ENCODE assay signal across 20 cellular contexts in the genomic region with DNA sequence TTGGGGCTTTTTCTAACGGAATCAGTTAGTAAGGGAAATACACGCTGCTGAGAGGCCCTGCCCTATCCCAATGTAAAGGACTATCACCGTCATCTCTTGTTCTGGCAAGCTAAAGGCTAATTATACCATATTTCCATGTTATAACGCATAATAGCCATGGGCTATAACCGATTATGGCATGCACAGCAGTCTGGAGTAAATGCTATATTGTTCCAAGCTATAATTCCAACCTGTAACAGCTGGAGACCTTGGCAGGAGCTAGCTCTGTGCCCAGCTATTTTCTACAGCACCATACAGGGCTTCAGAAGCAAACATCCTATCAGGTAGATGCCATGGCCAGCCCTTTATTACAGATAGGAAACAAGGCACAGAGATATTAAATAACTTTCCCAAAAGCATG. TPM values are rescaled to one million over a fixed set of nuclear protein-coding genes. Genes with fewer than 3 reads are reported as not detected.
DNase-seq lines count a peak whose midpoint lies in the region; ATAC-seq and TF ChIP-seq lines count a peak whose summit lies in the region.
"Had no signal": no experiment of that assay in that cellular context is flagged by ENCODE, and none has a peak within 500 bp of the region (broad histone marks: within the 10 kb centered on the region; RNA-seq: fewer than 3 reads in every experiment).

No MANE protein-coding gene starts in this region.

- ATAC-seq in right cardiac atrium (no peak), Right ventricle myocardium superior (ENCODE audit: poor library complexity) (no peak), gastrocnemius medialis (no peak), sciatic nerve (no peak)
- ATAC-seq: A549, pancreas had no signal

- H3K27ac ChIP-seq in right cardiac atrium (ENCODE audit: low read length) (peak overlapping the region; percentile 16), dorsolateral prefrontal cortex (peak overlapping the region in 53 of 59 donors; percentile 5 to 89 (median 68)), gastrocnemius medialis (peak overlapping the region; percentile 72 to 88 (median 78))
- H3K27ac ChIP-seq: A549, GM23248, pancreas had no signal

- no peak for DNase-seq in right cardiac atrium
- no peak for DNase-seq in Right ventricle myocardium superior
- no peak for DNase-seq in dorsolateral prefrontal cortex
- DNase-seq in gastrocnemius medialis: no peak
- DNase-seq in activated CD8-positive, alpha-beta memory T cell treated with anti-CD3 and anti-CD28 coated beads, Interleukin-2, amount 50 U/mL, for 4 hours: no peak
- DNase-seq in sciatic nerve (ENCODE audit: low spot score): no peak
- DNase-seq in kidney tubule cell (ENCODE audit: low spot score): no peak
- no peak for DNase-seq in activated naive CD4-positive, alpha-beta T cell (lab: John Stamatoyannopoulos, UW)
- DNase-seq: activated CD4-positive, alpha-beta T cell treated with anti-CD3 and anti-CD28 coated beads for 48 hours; activated CD8-positive, alpha-beta memory T cell treated with anti-CD3 and anti-CD28 coated beads, Interleukin-2, amount 50 U/mL, for 48 hours; activated naive CD4-positive, alpha-beta T cell treated with Interleukin-2 at 50 U/mL for 16 hours; CD4-positive, CD25-positive, alpha-beta regulatory T cell; foreskin melanocyte; GM23248; NCI-H187; NCI-H446; pancreas; stimulated activated CD4-positive, alpha-beta T cell treated with anti-CD3 and anti-CD28 coated beads, Interleukin-4, amount 100 ng/mL, for 1 hour; SW 1271 had no signal

- H3K9me3 ChIP-seq in right cardiac atrium (ENCODE audit: control insufficient read depth, low read length): no peaks in the 10 kb centered on the region
- no peaks in the 10 kb centered on the region for H3K9me3 ChIP-seq in gastrocnemius medialis
- H3K9me3 ChIP-seq: A549, pancreas had no signal

- H3K4me1 ChIP-seq in right cardiac atrium (ENCODE audit: control insufficient read depth, insufficient read depth, low read length) (peaks cover 24% of the 10 kb centered on the region), gastrocnemius medialis (peaks cover 27 to 31% of the 10 kb centered on the region in 2 donors)
- H3K4me1 ChIP-seq: pancreas had no signal

- intact Hi-C loops in right cardiac atrium (cut with DNase I) (no loop called here), Right ventricle myocardium superior (cut with DNase I) (no loop called here), dorsolateral prefrontal cortex (cut with DNase I) (no loop called here), gastrocnemius medialis (cut with DNase I; ENCODE audit: low total_unique reads) (no loop called here), sciatic nerve (cut with DNase I) (no loop called here)

- TF ChIP-seq POLR2A in gastrocnemius medialis (IDR thresholded peaks at IDR 0.05): no peak

- H3K4me3 ChIP-seq in right cardiac atrium (ENCODE audit: low read length): no peak overlapping the region
- no peak overlapping the region for H3K4me3 ChIP-seq in dorsolateral prefrontal cortex
- H3K4me3 ChIP-seq in gastrocnemius medialis: no peak overlapping the region
- H3K4me3 ChIP-seq: A549, GM23248, pancreas had no signal

- TF ChIP-seq CTCF in dorsolateral prefrontal cortex (IDR thresholded peaks at IDR 0.05 in 54 of 56, conservative IDR thresholded peaks at IDR 0.05 in 2 of 56; ENCODE audit: low read depth in 1 of 56, partially characterized antibody in 56 of 56): no peak
- TF ChIP-seq CTCF in gastrocnemius medialis (IDR thresholded peaks at IDR 0.05 in 4 of 5, conservative IDR thresholded peaks at IDR 0.05 in 1 of 5): no peak

- WGBS in right cardiac atrium: 91% methylated on average over 5 of the region's 5 CpGs

- H3K36me3 ChIP-seq in gastrocnemius medialis: no peaks in the 10 kb centered on the region
- H3K36me3 ChIP-seq: pancreas had no signal

- H3K27me3 ChIP-seq in right cardiac atrium (ENCODE audit: control insufficient read depth, insufficient read depth) (no peaks in the 10 kb centered on the region), dorsolateral prefrontal cortex (no peaks in the 10 kb centered on the region), gastrocnemius medialis (no peaks in the 10 kb centered on the region)
- H3K27me3 ChIP-seq: pancreas had no signal

- in situ Hi-C loops in gastrocnemius medialis (cut with MboI; ENCODE audit: low sequenced_read_pairs in 4 of 4): no loop called here

RNA-seq across cellular contexts. Expression of a gene that starts 26.3 kb away (rescaled TPM):
- 10 to 100 TPM; 12.1 to 18.0 (median 14.8) TPM for total RNA-seq in right cardiac atrium
- 5.2 TPM for polyA plus RNA-seq in right cardiac atrium
- total RNA-seq in Right ventricle myocardium superior: 15.1 TPM
- total RNA-seq in dorsolateral prefrontal cortex: 10 to 100 TPM in 85 of 120 experiments, 1 to 10 TPM in 35; 5.1 to 41.5 (median 12.5) TPM
- 1 to 10 TPM; 4.7 to 7.1 (median 5.1) TPM for total RNA-seq in gastrocnemius medialis
- 75.3 TPM for total RNA-seq in sciatic nerve

RNA-seq across cellular contexts. Expression of a gene that starts 44.7 kb away (rescaled TPM):
- total RNA-seq in right cardiac atrium (10 to 100 TPM; 78.1 to 82.4 (median 78.7) TPM), Right ventricle myocardium superior (85.4 TPM), dorsolateral prefrontal cortex (10 to 100 TPM; 17.9 to 48.1 (median 33.3) TPM), gastrocnemius medialis (10 to 100 TPM; 28.0 to 83.2 (median 74.0) TPM), sciatic nerve (25.8 TPM)
- 111 TPM for polyA plus RNA-seq in right cardiac atrium

Comparison
In these comparisons a context has a peak if more than half of its experiments do, and no peak if none do; other contexts are left out.
1. H3K27ac ChIP-seq: peak in every context shown above with its lines; median percentile 78 in gastrocnemius medialis; 68 in dorsolateral prefrontal cortex; 16 in right cardiac atrium.